ENCODE assay signal across 1 cellular context in the genomic region with DNA sequence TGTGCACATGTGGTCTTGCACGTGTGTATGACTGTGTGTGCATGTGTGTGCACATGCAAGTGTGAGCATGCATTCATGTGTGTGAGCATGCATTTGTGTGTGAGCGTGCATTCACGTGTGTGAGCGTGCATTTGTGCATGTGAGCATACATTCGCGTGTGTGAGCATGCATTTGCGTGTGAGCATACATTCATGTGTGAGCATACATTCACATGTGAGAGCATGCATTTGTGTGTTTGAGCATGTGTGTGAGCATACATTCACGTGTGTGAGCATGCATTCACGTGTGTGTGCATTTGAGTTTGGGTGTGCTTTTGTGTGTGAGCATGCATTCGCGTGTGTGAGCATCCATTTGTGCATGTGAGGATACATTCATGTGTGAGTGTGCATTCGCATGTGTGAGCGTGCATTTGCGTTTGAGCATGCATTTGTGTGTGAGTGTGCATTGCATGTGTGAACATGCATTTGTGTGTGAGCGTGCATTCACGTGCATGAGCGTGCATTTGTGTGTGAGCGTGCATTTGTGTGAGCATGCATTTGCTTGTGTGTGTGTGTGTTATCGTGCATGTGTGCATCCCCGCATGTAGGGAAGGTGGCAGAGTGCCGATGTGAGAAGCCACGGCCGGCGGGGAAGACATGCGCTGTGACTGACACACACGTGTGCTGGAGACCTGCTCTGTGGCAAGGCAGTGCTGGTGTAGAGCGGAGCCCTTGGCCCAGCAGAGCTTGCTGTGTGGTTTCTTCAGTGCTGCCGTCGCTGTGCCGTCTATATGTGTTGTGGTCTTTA.
TF ChIP-seq lines count a peak whose summit lies in the region.

No MANE protein-coding gene starts in this region.

TF ChIP-seq in H1, 55 proteins besides CTCF, POLR2A, EP300 and RAD21:
- TF ChIP-seq NRF1 (IDR thresholded peaks at IDR 0.05; ENCODE audit: low read depth, low read length) = no peak
- TF ChIP-seq RBBP5 (IDR thresholded peaks at IDR 0.05; ENCODE audit: borderline replicate concordance, low read depth, low read length) = no peak
